ENCODE assay signal across 1 cellular context in the genomic region with DNA sequence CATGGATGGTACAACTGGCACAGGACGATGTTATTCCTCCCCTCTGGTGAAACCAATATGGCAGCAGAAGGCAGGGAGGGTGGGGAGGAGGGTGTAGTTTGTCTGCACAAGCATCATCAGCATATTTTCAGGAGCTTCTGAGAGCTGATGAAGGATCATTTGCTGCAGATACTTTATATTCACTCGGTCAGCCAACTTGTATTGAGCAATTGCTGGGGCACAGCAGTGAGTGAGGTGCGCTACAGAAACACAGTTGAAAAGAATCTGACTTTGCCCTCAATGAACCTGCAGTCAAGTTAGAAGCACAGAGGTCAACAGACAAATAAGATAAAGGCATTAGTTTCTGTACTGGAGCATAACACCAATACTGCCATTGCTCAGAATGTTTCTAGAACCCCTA.
TF ChIP-seq lines count a peak whose summit lies in the region.

No MANE protein-coding gene starts in this region.

TF ChIP-seq in H1, 55 proteins besides CTCF, POLR2A, EP300 and RAD21:
- no peak for TF ChIP-seq TAF7 (optimal IDR thresholded peaks at IDR 0.05; ENCODE audit: borderline replicate concordance, low read depth, low read length)
- no peak for TF ChIP-seq YY1 (IDR thresholded peaks at IDR 0.05; ENCODE audit: low read depth, low read length)
